In the genomic region with DNA sequence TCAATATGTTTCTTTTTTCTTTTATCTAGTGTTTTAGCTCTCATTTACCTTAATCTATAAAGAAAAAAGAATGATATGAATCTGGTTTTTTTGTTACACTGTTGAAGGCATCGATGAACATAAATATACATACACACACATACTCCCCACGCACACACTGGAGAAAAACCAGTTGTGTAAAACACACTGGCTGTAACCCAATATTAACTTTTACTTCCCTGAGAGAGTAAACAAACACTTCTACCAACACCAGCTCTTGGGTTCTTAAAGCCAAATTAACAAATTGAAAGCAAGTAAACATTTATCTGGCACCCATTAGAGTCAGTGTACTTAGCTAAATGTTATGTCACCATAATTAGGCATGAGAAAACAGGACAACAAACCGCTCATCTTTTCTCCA, we compare ENCODE assay signal across 14 cellular contexts.
A peak's percentile ranks its signal among the peaks of the same experiment; 100 is the strongest.
DNase-seq lines count a peak whose midpoint lies in the region; ATAC-seq and TF ChIP-seq lines count a peak whose summit lies in the region.
"Had no signal": no experiment of that assay in that cellular context is flagged by ENCODE, and none has a peak within 500 bp of the region (broad histone marks: within the 10 kb centered on the region; RNA-seq: fewer than 3 reads in every experiment).

No MANE protein-coding gene starts in this region.

- ATAC-seq in GM18498 (IDR thresholded peaks at IDR 0.05; ENCODE audit: unreplicated experiment) (no peak), HG02623 (IDR thresholded peaks at IDR 0.05; ENCODE audit: unreplicated experiment) (no peak)

- in situ Hi-C loops in GM13976 (cut with MboI; ENCODE audit: low sequenced_read_pairs, unreplicated experiment), result no loop called here

- no peak for TF ChIP-seq CTCF in GM13976 (IDR thresholded peaks at IDR 0.05; ENCODE audit: borderline replicate concordance, control extremely low read depth, extremely low read depth, insufficient read depth, missing control alignments)

- DNase-seq in DMS53 (lab: John Stamatoyannopoulos, UW), result peak; percentile 13
- no peak for DNase-seq in DMS53 treated with DMSO at 0.1 percent for 48 hours (lab: John Stamatoyannopoulos, UW; ENCODE audit: unreplicated experiment)
- peak in 2 of 3 experiments; percentile 49 to 73 for DNase-seq in NCI-H1417 (lab: John Stamatoyannopoulos, UW)
- DNase-seq in NCI-H748 (lab: John Stamatoyannopoulos, UW; ENCODE audit: unreplicated experiment), result peak; percentile 80
- DNase-seq in epithelial cell of prostate (ENCODE audit: low read depth, low spot score), result no peak
- DNase-seq in GM13976 (ENCODE audit: low spot score), result no peak
- DNase-seq: C1 segment of cervical spinal cord, Caco-2, H7, NCI-H1694 treated with DMSO at 0.1 percent for 48 hours, NCI-H82, SIG-M5 had no signal

- peak overlapping the region; percentile 89 for H3K27ac ChIP-seq in epithelial cell of prostate

Comparison
In these comparisons a context has a peak if more than half of its experiments do, and no peak if none do; other contexts are left out.
1. DNase-seq: peak in DMS53 (single experiment), NCI-H1417 (2 of 3) and NCI-H748 (single experiment); none in DMS53 treated with DMSO at 0.1 percent for 48 hours (single experiment), epithelial cell of prostate (single experiment) and GM13976 (single experiment).